In genomic region chr7:50369408-50370026, GRCh38 we compare ENCODE assay signal across 8 cellular contexts.
DNase-seq lines count a peak whose midpoint lies in the region; TF ChIP-seq lines count a peak whose summit lies in the region.

No MANE protein-coding gene starts in this region.

- H3K4me3 ChIP-seq in HAP-1: no peak overlapping the region
- H3K4me3 ChIP-seq in choroid plexus epithelial cell (ENCODE audit: low read depth, low read length): no peak overlapping the region
- H3K4me3 ChIP-seq in MG63: no peak overlapping the region

- H3K27me3 Mint-ChIP-seq in progenitor cell of endocrine pancreas: peaks cover 6% of the 10 kb centered on the region

- no peaks in the 10 kb centered on the region for H3K36me3 ChIP-seq in HAP-1 (replicated peaks)
- H3K36me3 ChIP-seq in MG63: no peaks in the 10 kb centered on the region

- H3K27me3 ChIP-seq in HAP-1 (ENCODE audit: low read depth) (no peaks in the 10 kb centered on the region), MG63 (no peaks in the 10 kb centered on the region)

- peak; percentile 77 for DNase-seq in DMS 273 (lab: John Stamatoyannopoulos, UW; ENCODE audit: unreplicated experiment)
- peak; percentile 3 to 18 for DNase-seq in HAP-1 (ENCODE audit: low spot score in 2 of 2)
- peak; percentile 79 for DNase-seq in OCI-M1 (lab: John Stamatoyannopoulos, UW)
- peak; percentile 58 for DNase-seq in choroid plexus epithelial cell (ENCODE audit: low read depth)
- no peak for DNase-seq in progenitor cell of endocrine pancreas (ENCODE audit: low spot score, unreplicated experiment)
- no peak for DNase-seq in nucleus accumbens (lab: John Stamatoyannopoulos, UW)
- DNase-seq in ureter (ENCODE audit: low spot score): no peak
- DNase-seq in MG63: no peak

- H3K36me3 Mint-ChIP-seq in progenitor cell of endocrine pancreas (ENCODE audit: insufficient read depth): no peaks in the 10 kb centered on the region

- no peaks in the 10 kb centered on the region for H3K4me1 ChIP-seq in HAP-1

- in situ Hi-C loops in HAP-1 (cut with MboI; ENCODE audit: low sequenced_read_pairs): no loop called here

- H3K4me3 Mint-ChIP-seq in progenitor cell of endocrine pancreas (ENCODE audit: low read depth): no peak overlapping the region

- no peak overlapping the region for H3K27ac Mint-ChIP-seq in progenitor cell of endocrine pancreas

- no peaks in the 10 kb centered on the region for H3K4me1 Mint-ChIP-seq in progenitor cell of endocrine pancreas (ENCODE audit: low read depth)

- peak; percentile 73 for TF ChIP-seq CTCF in choroid plexus epithelial cell (conservative IDR thresholded peaks at IDR 0.05; ENCODE audit: low read depth, low read length)
- TF ChIP-seq CTCF in progenitor cell of endocrine pancreas (IDR thresholded peaks at IDR 0.05; ENCODE audit: unreplicated experiment): peak; percentile 56

- H3K9me3 Mint-ChIP-seq in progenitor cell of endocrine pancreas (ENCODE audit: low read depth): peaks cover 4% of the 10 kb centered on the region

- H3K9me3 ChIP-seq in HAP-1: no peaks in the 10 kb centered on the region
- H3K9me3 ChIP-seq in MG63: peaks cover 6% of the 10 kb centered on the region; the same call in 1 of the 2 replicates

Comparison
In these comparisons a context has a peak if more than half of its experiments do, and no peak if none do; other contexts are left out.
1. DNase-seq: peak in DMS 273 (single experiment), HAP-1 (2 of 2), OCI-M1 (single experiment) and choroid plexus epithelial cell (single experiment); none in progenitor cell of endocrine pancreas (single experiment), nucleus accumbens (0 of 56), ureter (single experiment) and MG63 (single experiment).